Comparison of ENCODE assay signal across 9 cellular contexts in the genomic region with DNA sequence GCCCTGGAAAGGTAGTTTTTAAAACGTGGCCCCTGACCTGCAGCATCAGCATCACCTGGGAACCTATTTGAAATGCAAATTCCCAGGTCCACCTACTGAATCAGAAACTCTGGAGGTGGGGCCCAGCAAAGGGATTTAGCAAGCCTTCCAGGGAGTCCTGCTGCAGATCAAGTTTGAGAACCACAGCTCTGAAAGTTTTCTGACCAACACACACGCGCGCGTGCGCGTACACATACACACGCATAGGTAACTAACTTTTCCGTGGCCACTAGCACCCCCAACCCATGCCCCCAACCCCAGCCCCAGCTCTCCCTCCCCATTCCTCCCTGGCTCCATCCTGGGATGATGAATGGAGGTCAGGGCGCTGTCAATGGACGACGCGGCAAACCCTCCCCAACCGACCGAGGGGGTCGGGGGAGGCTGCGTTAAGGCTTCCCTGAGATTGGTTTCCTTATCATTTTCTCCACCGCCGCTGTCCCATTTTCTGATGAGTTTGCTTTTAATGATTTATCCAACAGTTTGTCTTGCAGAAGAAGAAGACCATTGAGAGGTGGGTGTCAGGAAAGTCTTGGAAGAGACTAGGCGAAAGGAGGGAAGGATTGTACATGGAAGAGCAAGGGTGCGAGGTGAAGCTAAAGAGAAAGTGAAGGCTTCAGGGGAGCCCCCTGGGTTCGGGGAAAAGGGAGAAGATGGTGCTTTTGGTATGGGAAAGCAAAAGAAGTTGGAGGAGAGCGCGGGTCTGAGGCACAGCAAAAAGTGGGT. TPM values are rescaled to one million over a fixed set of nuclear protein-coding genes. Genes with fewer than 3 reads are reported as not detected.
A peak's percentile ranks its signal among the peaks of the same experiment; 100 is the strongest.
DNase-seq lines count a peak whose midpoint lies in the region; ATAC-seq and TF ChIP-seq lines count a peak whose summit lies in the region.
"Had no signal": no experiment of that assay in that cellular context is flagged by ENCODE, and none has a peak within 500 bp of the region (broad histone marks: within the 10 kb centered on the region; RNA-seq: fewer than 3 reads in every experiment).

No MANE protein-coding gene starts in this region.

- H3K27ac Mint-ChIP-seq in stimulated activated naive CD8-positive, alpha-beta T cell treated with anti-CD3 and anti-CD28 coated beads, Interleukin-15, Interleukin-2, amounts not matched to agents 100 ng/mL and 50 ng/mL, for 24 hours = no peak overlapping the region

- peaks cover 87% of the 10 kb centered on the region for H3K27me3 Mint-ChIP-seq in stimulated activated naive CD8-positive, alpha-beta T cell treated with anti-CD3 and anti-CD28 coated beads, Interleukin-15, Interleukin-2, amounts not matched to agents 100 ng/mL and 50 ng/mL, for 24 hours

- 2 to 3% methylated on average over 24 of the region's 24 CpGs for WGBS in ectodermal cell, 2 experiments
- 35 to 50% methylated on average over 22 to 24 of the region's 24 CpGs for WGBS in aorta, 2 donors

- ATAC-seq in stimulated activated naive CD8-positive, alpha-beta T cell treated with anti-CD3 and anti-CD28 coated beads, Interleukin-15, Interleukin-2, amounts not matched to agents 100 U/mL and 50 U/mL, for 24 hours = no peak
- ATAC-seq in mucosa of descending colon = no peak
- peak; percentile 64 for ATAC-seq in aorta (ENCODE audit: low FRiP score)
- no peak for ATAC-seq in HG02884 (IDR thresholded peaks at IDR 0.05; ENCODE audit: unreplicated experiment)
- ATAC-seq in GM21786 (IDR thresholded peaks at IDR 0.05; ENCODE audit: unreplicated experiment) = no peak

- no peaks in the 10 kb centered on the region for H3K36me3 Mint-ChIP-seq in stimulated activated naive CD8-positive, alpha-beta T cell treated with anti-CD3 and anti-CD28 coated beads, Interleukin-15, Interleukin-2, amounts not matched to agents 100 ng/mL and 50 ng/mL, for 24 hours (ENCODE audit: low read depth)

- H3K4me3 Mint-ChIP-seq in stimulated activated naive CD8-positive, alpha-beta T cell treated with anti-CD3 and anti-CD28 coated beads, Interleukin-15, Interleukin-2, amounts not matched to agents 100 ng/mL and 50 ng/mL, for 24 hours = peak overlapping the region; percentile 83

- no peak for DNase-seq in stimulated activated naive CD8-positive, alpha-beta T cell treated with anti-CD3 and anti-CD28 coated beads, Interleukin-15, Interleukin-2, amounts not matched to agents 100 U/mL and 50 U/mL, for 24 hours
- DNase-seq in mucosa of descending colon = peak in 1 of 3 donors; percentile 17
- DNase-seq in aorta = no peak
- DNase-seq in SW 1271 (lab: John Stamatoyannopoulos, UW) = no peak
- DNase-seq: Kasumi-1 had no signal

- H3K4me1 Mint-ChIP-seq in stimulated activated naive CD8-positive, alpha-beta T cell treated with anti-CD3 and anti-CD28 coated beads, Interleukin-15, Interleukin-2, amounts not matched to agents 100 ng/mL and 50 ng/mL, for 24 hours (ENCODE audit: low read depth) = peaks cover 19% of the 10 kb centered on the region

- no peak for TF ChIP-seq CTCF in mucosa of descending colon (IDR thresholded peaks at IDR 0.05)

- H3K4me1 ChIP-seq in ectodermal cell (ENCODE audit: control insufficient read depth, insufficient read depth, low read length) (peaks cover 24% of the 10 kb centered on the region), mucosa of descending colon (ENCODE audit: low read depth) (peaks cover 4% of the 10 kb centered on the region), aorta (ENCODE audit: control insufficient read depth in 1 of 2, insufficient read depth in 2 of 2, low read length in 2 of 2) (no peaks in the 10 kb centered on the region)

- no peaks in the 10 kb centered on the region for H3K27me3 ChIP-seq in ectodermal cell (ENCODE audit: control insufficient read depth, insufficient read depth, low read length, poor library complexity, severe bottlenecking)
- no peaks in the 10 kb centered on the region for H3K27me3 ChIP-seq in aorta (ENCODE audit: control insufficient read depth in 1 of 2, insufficient read depth in 2 of 2, low read length in 1 of 2)

- H3K36me3 ChIP-seq in ectodermal cell (ENCODE audit: control insufficient read depth, insufficient read depth, low read length) (peaks cover 6% of the 10 kb centered on the region), mucosa of descending colon (ENCODE audit: low read depth) (no peaks in the 10 kb centered on the region), aorta (ENCODE audit: control insufficient read depth in 1 of 2, insufficient read depth in 2 of 2, low read length in 1 of 2) (no peaks in the 10 kb centered on the region)

- H3K9me3 ChIP-seq in ectodermal cell (ENCODE audit: control insufficient read depth, low read length) = no peaks in the 10 kb centered on the region
- H3K9me3 ChIP-seq in mucosa of descending colon = no peaks in the 10 kb centered on the region
- H3K9me3 ChIP-seq in aorta (ENCODE audit: control insufficient read depth, low read length) = no peaks in the 10 kb centered on the region

- no peaks in the 10 kb centered on the region for H3K9me3 Mint-ChIP-seq in stimulated activated naive CD8-positive, alpha-beta T cell treated with anti-CD3 and anti-CD28 coated beads, Interleukin-15, Interleukin-2, amounts not matched to agents 100 ng/mL and 50 ng/mL, for 24 hours

- intact Hi-C loops in mucosa of descending colon (cut with DNase I, micrococcal nuclease) = loop anchor here in 1 of 2 donors (10.0 kb wide), 2 partner anchors 64 to 66 kb away; no protein-coding TSS in a partner anchor
- intact Hi-C loops in aorta (cut with DNase I) = loop anchor here (5.0 kb wide), 3 partner anchors 43 to 72 kb away; no protein-coding TSS in a partner anchor

- H3K27ac ChIP-seq in ectodermal cell (ENCODE audit: insufficient read depth, low read depth, low read length, poor library complexity, severe bottlenecking) (peak overlapping the region; percentile 74), aorta (ENCODE audit: low read depth in 1 of 2, low read length in 2 of 2) (no peak overlapping the region)

- peak overlapping the region; percentile 98 for H3K4me3 ChIP-seq in ectodermal cell (ENCODE audit: insufficient read depth, low read depth, low read length)
- H3K4me3 ChIP-seq in mucosa of descending colon = peak overlapping the region; percentile 19
- H3K4me3 ChIP-seq in aorta (ENCODE audit: low read length in 2 of 2) = peak overlapping the region; percentile 67 to 70

RNA-seq across cellular contexts. Expression of a gene that starts 0.6 kb away (rescaled TPM):
- 278 TPM for polyA plus RNA-seq in ectodermal cell (2013, experiment 1 of 4)
- polyA plus RNA-seq in ectodermal cell (2013, experiment 2 of 4) = 240 TPM
- 186 TPM for polyA plus RNA-seq in ectodermal cell (2013, experiment 3 of 4)
- 200 TPM for polyA plus RNA-seq in ectodermal cell (2013, experiment 4 of 4)
- 10 to 100 TPM in 2 of 3 donors, 1 to 10 TPM in 1; 4.9 to 70.9 (median 12.1) TPM for total RNA-seq in mucosa of descending colon
- 100 to 1,000 TPM in 1 of 2 donors, 10 to 100 TPM in 1; 45.1 to 164 TPM for total RNA-seq in aorta
- 1 to 10 TPM; 6.6 to 8.5 TPM for polyA plus RNA-seq in aorta

Comparison
In these comparisons a context has a peak if more than half of its experiments do, and no peak if none do; other contexts are left out.
1. H3K4me3 ChIP-seq: peak in every context shown above with its lines; median percentile 98 in ectodermal cell; 68 in aorta; 19 in mucosa of descending colon.